8 cellular contexts compared by ENCODE assay signal in the genomic region with DNA sequence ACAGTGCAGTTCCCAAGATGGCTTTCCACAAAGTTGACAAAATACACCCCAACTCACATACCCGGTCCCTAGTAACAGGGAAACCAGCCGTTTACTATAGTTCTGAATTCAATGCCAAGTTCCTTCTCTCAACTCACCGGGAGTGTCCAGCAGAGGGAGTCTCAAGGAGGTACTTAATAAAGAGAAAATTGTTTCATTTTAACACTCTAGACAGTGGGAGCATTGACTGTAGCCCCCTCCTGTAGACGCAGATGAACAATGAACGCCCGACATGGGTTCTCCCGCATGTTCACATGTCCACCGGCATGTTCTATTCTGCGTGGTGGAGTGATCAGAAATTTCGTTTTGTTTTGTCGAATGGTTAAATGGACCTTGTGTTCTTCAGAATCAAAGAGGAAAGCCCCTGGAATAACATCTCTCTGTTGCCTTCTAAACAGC. TPM values are rescaled to one million over a fixed set of nuclear protein-coding genes. Genes with fewer than 3 reads are reported as not detected.
DNase-seq lines count a peak whose midpoint lies in the region; ATAC-seq and TF ChIP-seq lines count a peak whose summit lies in the region.

No MANE protein-coding gene starts in this region.

- peak overlapping the region; percentile 54 for H3K27ac Mint-ChIP-seq in activated naive CD8-positive, alpha-beta T cell treated with anti-CD3 and anti-CD28 coated beads for 36 hours
- no peak overlapping the region for H3K27ac Mint-ChIP-seq in glutamatergic neuron (ENCODE audit: unreplicated experiment)

- H3K4me1 ChIP-seq in osteoblast (ENCODE audit: insufficient read depth, low read length) (peaks cover 46% of the 10 kb centered on the region), vagina (peaks cover 38% of the 10 kb centered on the region)

- H3K4me2 ChIP-seq in osteoblast (ENCODE audit: insufficient read depth, low read length): peak overlapping the region; percentile 90

- no peaks in the 10 kb centered on the region for H3K27me3 ChIP-seq in osteoblast (ENCODE audit: insufficient read depth, low read length)
- H3K27me3 ChIP-seq in vagina: no peaks in the 10 kb centered on the region

- H3K36me3 ChIP-seq in osteoblast (ENCODE audit: insufficient read depth, low read length) (peaks cover 5% of the 10 kb centered on the region), vagina (no peaks in the 10 kb centered on the region)

- H3K79me2 ChIP-seq in osteoblast (ENCODE audit: insufficient read depth, low read length): peaks cover 70% of the 10 kb centered on the region

- no peaks in the 10 kb centered on the region for H3K9me3 Mint-ChIP-seq in activated naive CD8-positive, alpha-beta T cell treated with anti-CD3 and anti-CD28 coated beads for 36 hours
- H3K9me3 Mint-ChIP-seq in glutamatergic neuron (ENCODE audit: unreplicated experiment): peaks cover 9% of the 10 kb centered on the region

- peak overlapping the region; percentile 95 for H3K4me3 Mint-ChIP-seq in activated naive CD8-positive, alpha-beta T cell treated with anti-CD3 and anti-CD28 coated beads for 36 hours
- H3K4me3 Mint-ChIP-seq in glutamatergic neuron (ENCODE audit: unreplicated experiment): peak overlapping the region; percentile 93

- no peak for TF ChIP-seq POLR2A in vagina (IDR thresholded peaks at IDR 0.05)

- ATAC-seq in GM18508 (IDR thresholded peaks at IDR 0.05; ENCODE audit: insufficient read depth, unreplicated experiment): peak; percentile 41

- H3K36me3 Mint-ChIP-seq in activated naive CD8-positive, alpha-beta T cell treated with anti-CD3 and anti-CD28 coated beads for 36 hours: peaks cover 6% of the 10 kb centered on the region
- no peaks in the 10 kb centered on the region for H3K36me3 Mint-ChIP-seq in glutamatergic neuron (ENCODE audit: unreplicated experiment)

- peaks cover 50% of the 10 kb centered on the region for H3K4me1 Mint-ChIP-seq in activated naive CD8-positive, alpha-beta T cell treated with anti-CD3 and anti-CD28 coated beads for 36 hours
- H3K4me1 Mint-ChIP-seq in glutamatergic neuron (ENCODE audit: low read depth, unreplicated experiment): peaks cover 7% of the 10 kb centered on the region

- peaks cover 18% of the 10 kb centered on the region for H3K27me3 Mint-ChIP-seq in activated naive CD8-positive, alpha-beta T cell treated with anti-CD3 and anti-CD28 coated beads for 36 hours
- peaks cover 10% of the 10 kb centered on the region for H3K27me3 Mint-ChIP-seq in glutamatergic neuron (ENCODE audit: unreplicated experiment)

- intact Hi-C loops in vagina (cut with DNase I): loop anchor here (5.0 to 10.0 kb wide), 4 partner anchors 39 to 226 kb away; no protein-coding TSS in a partner anchor

- H3K9me3 ChIP-seq in osteoblast (ENCODE audit: low read depth, low read length) (no peaks in the 10 kb centered on the region), vagina (no peaks in the 10 kb centered on the region)

- DNase-seq in ACHN: peak; percentile 91
- DNase-seq in Kasumi-1 (lab: John Stamatoyannopoulos, UW): peak; percentile 91 to 94
- peak; percentile 31 for DNase-seq in SIG-M5 (lab: John Stamatoyannopoulos, UW)
- DNase-seq in activated naive CD8-positive, alpha-beta T cell treated with anti-CD3 and anti-CD28 coated beads for 36 hours: peak; percentile 53
- peak; percentile 54 for DNase-seq in glutamatergic neuron
- DNase-seq in osteoblast (ENCODE audit: insufficient read length, low spot score, missing footprints): peak; percentile 87
- DNase-seq in vagina (ENCODE audit: extremely low spot score in 2 of 2): no peak

- H4K20me1 ChIP-seq in osteoblast (ENCODE audit: insufficient read depth, low read length): peaks cover 11% of the 10 kb centered on the region

- H3K4me3 ChIP-seq in osteoblast (ENCODE audit: insufficient read depth, low read length): peak overlapping the region; percentile 87
- H3K4me3 ChIP-seq in vagina: peak overlapping the region; percentile 63 to 92

- in situ Hi-C loops in ACHN (cut with HindIII; ENCODE audit: low pct_ligation_motif_present, low pct_unique_long_range_greater_than_20kb, low sequenced_read_pairs): no loop called here

- H3K27ac ChIP-seq in osteoblast (ENCODE audit: low read depth, low read length) (peak overlapping the region; percentile 98), vagina (peak overlapping the region; percentile 95)

- no peak overlapping the region for H2AFZ ChIP-seq in osteoblast (ENCODE audit: low read length)

- TF ChIP-seq CTCF in glutamatergic neuron (IDR thresholded peaks at IDR 0.05; ENCODE audit: partially characterized antibody, unreplicated experiment) (peak; percentile 67), osteoblast (IDR thresholded peaks at IDR 0.05; ENCODE audit: extremely low read depth, low read depth, low read length) (peak; percentile 88), vagina (IDR thresholded peaks at IDR 0.05) (peak in 2 of 3 experiments; percentile 66 to 76)

RNA-seq across cellular contexts. Expression of a gene that starts 1.9 kb away (rescaled TPM):
- 10 to 100 TPM; 15.4 to 16.1 TPM for total RNA-seq in activated naive CD8-positive, alpha-beta T cell treated with anti-CD3 and anti-CD28 coated beads for 36 hours
- total RNA-seq in glutamatergic neuron (ENCODE audit: unreplicated experiment): 36.9 TPM
- 12.7 and 13.3 TPM in 2 replicates for total RNA-seq in osteoblast
- total RNA-seq in vagina: 21.9 TPM

RNA-seq across cellular contexts. Expression of a gene that starts 53.2 kb away (rescaled TPM):
- 1 to 10 TPM; 1.5 to 1.8 TPM for total RNA-seq in activated naive CD8-positive, alpha-beta T cell treated with anti-CD3 and anti-CD28 coated beads for 36 hours
- not detected for total RNA-seq in glutamatergic neuron (ENCODE audit: unreplicated experiment)
- 0.59 and 0.72 TPM in 2 replicates for total RNA-seq in osteoblast
- total RNA-seq in vagina: 18.4 TPM

Comparison
In these comparisons a context has a peak if more than half of its experiments do, and no peak if none do; other contexts are left out.
1. DNase-seq: peak in ACHN (single experiment), Kasumi-1 (2 of 2), SIG-M5 (single experiment), activated naive CD8-positive, alpha-beta T cell treated with anti-CD3 and anti-CD28 coated beads for 36 hours (single experiment), glutamatergic neuron (single experiment) and osteoblast (single experiment); none in vagina (0 of 2).
2. Peak in every context shown above with its lines, with median percentiles within 50 percentile points of each other: CTCF ChIP-seq.